2 cellular contexts compared by ENCODE assay signal in genomic region chr10:105725007-105725406, GRCh38.
TF ChIP-seq lines count a peak whose summit lies in the region.

No MANE protein-coding gene starts in this region.

TF ChIP-seq in H1, 55 proteins besides CTCF, POLR2A, EP300 and RAD21:
- TF ChIP-seq CHD2 (IDR thresholded peaks at IDR 0.05; ENCODE audit: low read length) (no peak), FOSL1 (IDR thresholded peaks at IDR 0.05; ENCODE audit: insufficient read depth, low read depth, low read length) (no peak), KDM5A (IDR thresholded peaks at IDR 0.05; ENCODE audit: low read length) (no peak), MAFK (IDR thresholded peaks at IDR 0.05; ENCODE audit: low read depth, low read length) (no peak), GTF2F1 (IDR thresholded peaks at IDR 0.05; ENCODE audit: borderline replicate concordance, low read depth, low read length) (no peak), SRF (IDR thresholded peaks at IDR 0.05; ENCODE audit: low read depth, low read length) (no peak), BACH1 (IDR thresholded peaks at IDR 0.05; ENCODE audit: low read length) (no peak), CHD7 (IDR thresholded peaks at IDR 0.05; ENCODE audit: insufficient replicate concordance, low read length) (no peak), ZNF274 (IDR thresholded peaks at IDR 0.05; ENCODE audit: borderline replicate concordance, extremely low read depth, low read length) (no peak), BCL11A (IDR thresholded peaks at IDR 0.05; ENCODE audit: low read depth in 2 of 2, low read length in 2 of 2) (no peak), CEBPB (IDR thresholded peaks at IDR 0.05; ENCODE audit: low read depth, low read length) (no peak), JUN (IDR thresholded peaks at IDR 0.05; ENCODE audit: low read depth, low read length) (no peak), SP4 (IDR thresholded peaks at IDR 0.05; ENCODE audit: low read length) (no peak), POLR2AphosphoS5 (IDR thresholded peaks at IDR 0.05; ENCODE audit: low read depth, low read length) (no peak), RNF2 (IDR thresholded peaks at IDR 0.05; ENCODE audit: borderline replicate concordance, low read depth, low read length, missing control alignments, poor library complexity, severe bottlenecking) (no peak), MAX (IDR thresholded peaks at IDR 0.05) (no peak)

TF ChIP-seq in SK-N-SH treated with all-trans-retinoic acid at 6 μM for 48 hours, 23 proteins besides CTCF, POLR2A, EP300 and RAD21:
- TF ChIP-seq ISL1 (CRISPR knock-in tag; IDR thresholded peaks at IDR 0.05) (no peak), CSDC2 (CRISPR knock-in tag; IDR thresholded peaks at IDR 0.05) (no peak), CSRNP3 (CRISPR knock-in tag; IDR thresholded peaks at IDR 0.05) (no peak), TSHZ2 (CRISPR knock-in tag; IDR thresholded peaks at IDR 0.05) (no peak), POU6F1 (CRISPR knock-in tag; IDR thresholded peaks at IDR 0.05; ENCODE audit: borderline replicate concordance, low read depth) (no peak), ZC3H10 (CRISPR knock-in tag; IDR thresholded peaks at IDR 0.05) (no peak), ESRRG (CRISPR knock-in tag; IDR thresholded peaks at IDR 0.05) (no peak), ZNF565 (CRISPR knock-in tag; conservative IDR thresholded peaks at IDR 0.05; ENCODE audit: low read depth) (no peak), TCF4 (CRISPR knock-in tag; IDR thresholded peaks at IDR 0.05; ENCODE audit: borderline replicate concordance) (no peak), ZNF8 (CRISPR knock-in tag; IDR thresholded peaks at IDR 0.05) (no peak), BACH2 (CRISPR knock-in tag; IDR thresholded peaks at IDR 0.05; ENCODE audit: borderline replicate concordance) (no peak), OSR1 (CRISPR knock-in tag; IDR thresholded peaks at IDR 0.05) (no peak), ZFP3 (CRISPR knock-in tag; IDR thresholded peaks at IDR 0.05) (no peak), CREB5 (CRISPR knock-in tag; IDR thresholded peaks at IDR 0.05; ENCODE audit: low read depth) (no peak)
